In genomic region chr2:158255257-158255656, GRCh38 we compare ENCODE assay signal across 15 cellular contexts.
A peak's percentile ranks its signal among the peaks of the same experiment; 100 is the strongest.
DNase-seq lines count a peak whose midpoint lies in the region; TF ChIP-seq lines count a peak whose summit lies in the region.
"Had no signal": no experiment of that assay in that cellular context is flagged by ENCODE, and none has a peak within 500 bp of the region (broad histone marks: within the 10 kb centered on the region; RNA-seq: fewer than 3 reads in every experiment).

No MANE protein-coding gene starts in this region.

- no CpG with 5 or more reads among the region's 2 CpGs for WGBS in trophoblast cell (ENCODE audit: extremely low coverage, insufficient coverage, insufficient read length)

- H3K4ac ChIP-seq in trophoblast cell (ENCODE audit: low read depth, low read length) = no peak overlapping the region

- no peaks in the 10 kb centered on the region for H3K36me3 ChIP-seq in trophoblast cell (ENCODE audit: control insufficient read depth in 1 of 2, insufficient read depth in 2 of 2, low read length in 2 of 2)

- no peak overlapping the region for H2AK5ac ChIP-seq in trophoblast cell (ENCODE audit: low read length)

- no peaks in the 10 kb centered on the region for H3K4me1 ChIP-seq in trophoblast cell (ENCODE audit: control insufficient read depth in 1 of 2, insufficient read depth in 2 of 2, low read length in 2 of 2)

- DNase-seq in NCI-H2171 treated with DMSO at 0.1 percent for 48 hours (lab: John Stamatoyannopoulos, UW) = peak; percentile 29
- DNase-seq in NCI-H2171 (lab: John Stamatoyannopoulos, UW) = no peak
- peak; percentile 65 for DNase-seq in NCI-H146 treated with DMSO at 0.1 percent for 48 hours (lab: John Stamatoyannopoulos, UW; ENCODE audit: unreplicated experiment)
- DNase-seq in NCI-H748 (lab: John Stamatoyannopoulos, UW; ENCODE audit: unreplicated experiment) = peak; percentile 81
- peak; percentile 51 to 83 for DNase-seq in trophoblast cell
- no peak for DNase-seq in activated T-helper 1 cell treated with anti-CD3 and anti-CD28 coated beads, Interleukin-12 subunit alpha, Interleukin-12 subunit beta, Interleukin-2, Interleukin-4 antibody, amounts not matched to agents 30 ng/mL and 10 ng/mL and 1 ng/mL, durations not matched to agents 14 hours and 24 hours and 36 hours (ENCODE audit: low spot score)
- no peak for DNase-seq in HEK293T (ENCODE audit: extremely low spot score)
- no peak for DNase-seq in globus pallidus (ENCODE audit: low spot score)
- DNase-seq: C1 segment of cervical spinal cord, DMS 273 treated with DMSO at 0.1 percent for 48 hours, H9, NCI-H1436, NCI-H526 had no signal

- H2BK120ac ChIP-seq in trophoblast cell (ENCODE audit: insufficient read depth, low read length, poor library complexity) = no peak overlapping the region

- H3K79me2 ChIP-seq in trophoblast cell (ENCODE audit: control insufficient read depth, insufficient read depth, low read length, poor library complexity) = no peaks in the 10 kb centered on the region

- peaks cover 8% of the 10 kb centered on the region for H3K27me3 Mint-ChIP-seq in activated T-helper 1 cell treated with anti-CD3 and anti-CD28 coated beads, Interleukin-12 subunit alpha, Interleukin-12 subunit beta, Interleukin-2, Interleukin-4 antibody, amounts not matched to agents 30 ng/mL and 10 ng/mL and 1 ng/mL, durations not matched to agents 14 hours and 24 hours and 36 hours (ENCODE audit: insufficient read depth)

- no peak overlapping the region for H3K18ac ChIP-seq in trophoblast cell (ENCODE audit: low read length)

- H3K27me3 ChIP-seq in trophoblast cell (ENCODE audit: insufficient read depth, low read length) = no peaks in the 10 kb centered on the region

- no peaks in the 10 kb centered on the region for H3K9me3 ChIP-seq in trophoblast cell (ENCODE audit: insufficient read depth, low read depth, low read length)

- no peak overlapping the region for H3K9ac ChIP-seq in trophoblast cell (ENCODE audit: low read length)

- no peak overlapping the region for H3K14ac ChIP-seq in trophoblast cell (ENCODE audit: low read length)

- H3K4me3 ChIP-seq in trophoblast cell (ENCODE audit: low read depth, low read length) = no peak overlapping the region

- no peak overlapping the region for H3K27ac Mint-ChIP-seq in activated T-helper 1 cell treated with anti-CD3 and anti-CD28 coated beads, Interleukin-12 subunit alpha, Interleukin-12 subunit beta, Interleukin-2, Interleukin-4 antibody, amounts not matched to agents 30 ng/mL and 10 ng/mL and 1 ng/mL, durations not matched to agents 14 hours and 24 hours and 36 hours
- H3K27ac Mint-ChIP-seq: H9; T-helper 1 cell treated with Interleukin-12 subunit alpha and Interleukin-12 subunit beta and Interleukin-4 antibody, amounts not matched to agents 30 μg/mL and 1 μg/mL, for 36 hours had no signal

- CTCF ChIA-PET in HEK293T (lab: Yijun Ruan, JAX) = no interaction called here

- POLR2A ChIA-PET in HEK293T (lab: Yijun Ruan, JAX) = no interaction called here

- no peak overlapping the region for H3K4me3 Mint-ChIP-seq in activated T-helper 1 cell treated with anti-CD3 and anti-CD28 coated beads, Interleukin-12 subunit alpha, Interleukin-12 subunit beta, Interleukin-2, Interleukin-4 antibody, amounts not matched to agents 30 ng/mL and 10 ng/mL and 1 ng/mL, durations not matched to agents 14 hours and 24 hours and 36 hours
- H3K4me3 Mint-ChIP-seq: H9; T-helper 1 cell treated with Interleukin-12 subunit alpha and Interleukin-12 subunit beta and Interleukin-4 antibody, amounts not matched to agents 30 μg/mL and 1 μg/mL, for 36 hours had no signal

- H2BK12ac ChIP-seq in trophoblast cell (ENCODE audit: low read length) = no peak overlapping the region

- intact Hi-C loops in activated T-helper 1 cell treated with anti-CD3 and anti-CD28 coated beads, Interleukin-12 subunit alpha, Interleukin-12 subunit beta, Interleukin-2, Interleukin-4 antibody, amounts not matched to agents 30 ng/mL and 10 ng/mL and 1 ng/mL, durations not matched to agents 14 hours and 24 hours and 36 hours (cut with micrococcal nuclease) = no loop called here

- H3K79me1 ChIP-seq in trophoblast cell (ENCODE audit: low read length) = no peaks in the 10 kb centered on the region

- no peaks in the 10 kb centered on the region for H3K36me3 Mint-ChIP-seq in activated T-helper 1 cell treated with anti-CD3 and anti-CD28 coated beads, Interleukin-12 subunit alpha, Interleukin-12 subunit beta, Interleukin-2, Interleukin-4 antibody, amounts not matched to agents 30 ng/mL and 10 ng/mL and 1 ng/mL, durations not matched to agents 14 hours and 24 hours and 36 hours (ENCODE audit: low read depth)

- no peaks in the 10 kb centered on the region for H3K4me1 Mint-ChIP-seq in activated T-helper 1 cell treated with anti-CD3 and anti-CD28 coated beads, Interleukin-12 subunit alpha, Interleukin-12 subunit beta, Interleukin-2, Interleukin-4 antibody, amounts not matched to agents 30 ng/mL and 10 ng/mL and 1 ng/mL, durations not matched to agents 14 hours and 24 hours and 36 hours (ENCODE audit: low read depth)

- no peak overlapping the region for H4K12ac ChIP-seq in trophoblast cell (ENCODE audit: low read depth, low read length)

- H4K91ac ChIP-seq in trophoblast cell (ENCODE audit: low read depth, low read length) = no peak overlapping the region

- no peak overlapping the region for H3K4me2 ChIP-seq in trophoblast cell (ENCODE audit: low read length)

- no peaks in the 10 kb centered on the region for H3K9me3 Mint-ChIP-seq in activated T-helper 1 cell treated with anti-CD3 and anti-CD28 coated beads, Interleukin-12 subunit alpha, Interleukin-12 subunit beta, Interleukin-2, Interleukin-4 antibody, amounts not matched to agents 30 ng/mL and 10 ng/mL and 1 ng/mL, durations not matched to agents 14 hours and 24 hours and 36 hours
- H3K9me3 Mint-ChIP-seq: H9; T-helper 1 cell treated with Interleukin-12 subunit alpha and Interleukin-12 subunit beta and Interleukin-4 antibody, amounts not matched to agents 30 μg/mL and 1 μg/mL, for 36 hours had no signal

- H4K8ac ChIP-seq in trophoblast cell (ENCODE audit: low read depth, low read length) = no peak overlapping the region

- H3K27ac ChIP-seq in trophoblast cell (ENCODE audit: low read depth, low read length) = no peak overlapping the region
- H3K27ac ChIP-seq: RWPE1 had no signal

- no peak overlapping the region for H2BK5ac ChIP-seq in trophoblast cell (ENCODE audit: low read depth, low read length, poor library complexity)

- no peak overlapping the region for H3K23ac ChIP-seq in trophoblast cell (ENCODE audit: low read length)

- no peak overlapping the region for H2AFZ ChIP-seq in trophoblast cell (ENCODE audit: insufficient read depth, low read length, poor library complexity)

TF ChIP-seq in HEK293T, 16 proteins besides CTCF, POLR2A, EP300 and RAD21:
- TF ChIP-seq NFRKB (IDR thresholded peaks at IDR 0.05) (no peak), HDGF (IDR thresholded peaks at IDR 0.05; ENCODE audit: borderline replicate concordance) (no peak)

Comparison
In these comparisons a context has a peak if more than half of its experiments do, and no peak if none do; other contexts are left out.
1. DNase-seq: peak in NCI-H2171 treated with DMSO at 0.1 percent for 48 hours (single experiment), NCI-H146 treated with DMSO at 0.1 percent for 48 hours (single experiment), NCI-H748 (single experiment) and trophoblast cell (2 of 2); none in NCI-H2171 (single experiment), activated T-helper 1 cell treated with anti-CD3 and anti-CD28 coated beads, Interleukin-12 subunit alpha, Interleukin-12 subunit beta, Interleukin-2, Interleukin-4 antibody, amounts not matched to agents 30 ng/mL and 10 ng/mL and 1 ng/mL, durations not matched to agents 14 hours and 24 hours and 36 hours (single experiment), HEK293T (single experiment) and globus pallidus (single experiment).